Comparison of ENCODE assay signal across 9 cellular contexts in genomic region chr13:100131863-100132574, GRCh38. TPM values are rescaled to one million over a fixed set of nuclear protein-coding genes. Genes with fewer than 3 reads are reported as not detected.
DNase-seq lines count a peak whose midpoint lies in the region; ATAC-seq and TF ChIP-seq lines count a peak whose summit lies in the region.
"Had no signal": no experiment of that assay in that cellular context is flagged by ENCODE, and none has a peak within 500 bp of the region (broad histone marks: within the 10 kb centered on the region; RNA-seq: fewer than 3 reads in every experiment).

No MANE protein-coding gene starts in this region.

- no peaks in the 10 kb centered on the region for H3K36me3 ChIP-seq in H7 (replicated peaks; ENCODE audit: control insufficient read depth, insufficient read depth, low read length)
- H3K36me3 ChIP-seq: prostate gland had no signal

- peaks cover 17% of the 10 kb centered on the region for H3K36me3 Mint-ChIP-seq in activated CD8-positive, alpha-beta memory T cell treated with anti-CD3 and anti-CD28 coated beads, Interleukin-2, amount 10 ng/mL, durations not matched to agents 7 days and 5 days
- H3K36me3 Mint-ChIP-seq in stimulated activated memory B cell treated with anti-CD40 and anti-IgM and Interleukin-4, amounts not matched to agents 10 μg/mL and 1 μg/mL and 100 μg/mL, for 72 hours = peaks cover 24% of the 10 kb centered on the region

- no peak overlapping the region for H3K27ac ChIP-seq in RWPE1
- H3K27ac ChIP-seq: prostate gland had no signal

- H3K4me1 Mint-ChIP-seq in activated CD8-positive, alpha-beta memory T cell treated with anti-CD3 and anti-CD28 coated beads, Interleukin-2, amount 10 ng/mL, durations not matched to agents 7 days and 5 days = peaks cover 33% of the 10 kb centered on the region
- peaks cover 41% of the 10 kb centered on the region for H3K4me1 Mint-ChIP-seq in stimulated activated memory B cell treated with anti-CD40 and anti-IgM and Interleukin-4, amounts not matched to agents 10 μg/mL and 1 μg/mL and 100 μg/mL, for 72 hours

- no peaks in the 10 kb centered on the region for H3K27me3 Mint-ChIP-seq in activated CD8-positive, alpha-beta memory T cell treated with anti-CD3 and anti-CD28 coated beads, Interleukin-2, amount 10 ng/mL, durations not matched to agents 7 days and 5 days
- no peaks in the 10 kb centered on the region for H3K27me3 Mint-ChIP-seq in stimulated activated memory B cell treated with anti-CD40 and anti-IgM and Interleukin-4, amounts not matched to agents 10 μg/mL and 1 μg/mL and 100 μg/mL, for 72 hours

- DNase-seq in activated CD8-positive, alpha-beta memory T cell treated with anti-CD3 and anti-CD28 coated beads, Interleukin-2, amount 10 ng/mL, durations not matched to agents 7 days and 5 days = peak; percentile 51
- DNase-seq in activated CD8-positive, alpha-beta memory T cell treated with anti-CD3 and anti-CD28 coated beads, Interleukin-2, amount 50 U/mL, for 48 hours = no peak
- DNase-seq in RWPE1 (ENCODE audit: low spot score) (peak; percentile 98), fibroblast of the aortic adventitia (ENCODE audit: low read depth) (peak; percentile 57), SKM-1 treated with dmso at 0.1 percent for 144 hours (lab: John Stamatoyannopoulos, UW; ENCODE audit: unreplicated experiment) (no peak), H7 (no peak)

- ATAC-seq in activated CD8-positive, alpha-beta memory T cell treated with anti-CD3 and anti-CD28 coated beads, Interleukin-2, amount 10 ng/mL, durations not matched to agents 7 days and 5 days = peak; percentile 82
- peak; percentile 72 for ATAC-seq in stimulated activated memory B cell treated with anti-CD40 and anti-IgM and Interleukin-4, amounts not matched to agents 10 μg/mL and 1 μg/mL and 100 μg/mL, for 72 hours
- ATAC-seq in GM18511 (IDR thresholded peaks at IDR 0.05; ENCODE audit: unreplicated experiment) = no peak

- POLR2A ChIA-PET in RWPE1 (lab: Yijun Ruan, JAX; ENCODE audit: low non-redundant PET) = no interaction called here

- CTCF ChIA-PET in activated CD8-positive, alpha-beta memory T cell treated with anti-CD3 and anti-CD28 coated beads, Interleukin-2, amount 10 ng/mL, durations not matched to agents 7 days and 5 days (lab: Charles Lee) = interaction anchor here (0.7 kb wide), 1 partner anchor 12 kb away, joined by 3 read pairs; no protein-coding TSS in a partner anchor
- CTCF ChIA-PET in RWPE1 (lab: Yijun Ruan, JAX) = interaction anchor here (0.6 kb wide), 1 partner anchor 1200 kb away, joined by 4 read pairs; no protein-coding TSS in a partner anchor

- H3K9me3 Mint-ChIP-seq in activated CD8-positive, alpha-beta memory T cell treated with anti-CD3 and anti-CD28 coated beads, Interleukin-2, amount 10 ng/mL, durations not matched to agents 7 days and 5 days (ENCODE audit: low read depth) = no peaks in the 10 kb centered on the region
- H3K9me3 Mint-ChIP-seq in stimulated activated memory B cell treated with anti-CD40 and anti-IgM and Interleukin-4, amounts not matched to agents 10 μg/mL and 1 μg/mL and 100 μg/mL, for 72 hours = no peaks in the 10 kb centered on the region

- no peak overlapping the region for H3K4me3 Mint-ChIP-seq in activated CD8-positive, alpha-beta memory T cell treated with anti-CD3 and anti-CD28 coated beads, Interleukin-2, amount 10 ng/mL, durations not matched to agents 7 days and 5 days
- no peak overlapping the region for H3K4me3 Mint-ChIP-seq in stimulated activated memory B cell treated with anti-CD40 and anti-IgM and Interleukin-4, amounts not matched to agents 10 μg/mL and 1 μg/mL and 100 μg/mL, for 72 hours

- no peaks in the 10 kb centered on the region for H3K27me3 ChIP-seq in H7 (ENCODE audit: control insufficient read depth, insufficient read depth, low read length)

- no peak overlapping the region for H3K4me3 ChIP-seq in fibroblast of the aortic adventitia (ENCODE audit: low read depth, low read length)
- H3K4me3 ChIP-seq in H7 (ENCODE audit: insufficient read depth, low read depth, low read length) = no peak overlapping the region
- H3K4me3 ChIP-seq: prostate gland had no signal

- H3K27ac Mint-ChIP-seq in activated CD8-positive, alpha-beta memory T cell treated with anti-CD3 and anti-CD28 coated beads, Interleukin-2, amount 10 ng/mL, durations not matched to agents 7 days and 5 days = no peak overlapping the region
- H3K27ac Mint-ChIP-seq in stimulated activated memory B cell treated with anti-CD40 and anti-IgM and Interleukin-4, amounts not matched to agents 10 μg/mL and 1 μg/mL and 100 μg/mL, for 72 hours = no peak overlapping the region

- TF ChIP-seq CTCF in RWPE1 (conservative IDR thresholded peaks at IDR 0.05; ENCODE audit: low read depth) (no peak), fibroblast of the aortic adventitia (IDR thresholded peaks at IDR 0.05; ENCODE audit: insufficient read depth, low read length) (no peak)

RNA-seq across cellular contexts. Expression of gene PCCA, which starts 43.1 kb away (rescaled TPM):
- 10 to 100 TPM; 14.1 to 17.9 TPM for total RNA-seq in activated CD8-positive, alpha-beta memory T cell treated with anti-CD3 and anti-CD28 coated beads, Interleukin-2, amount 10 ng/mL, durations not matched to agents 7 days and 5 days
- total RNA-seq in fibroblast of the aortic adventitia (ENCODE audit: low replicate concordance) = 22.1 and 23.8 TPM in 2 replicates
- 23.9 and 45.8 TPM in 2 replicates for total RNA-seq in H7 (2014; rRNA removed; shearing (Covaris generic))

Comparison
In these comparisons a context has a peak if more than half of its experiments do, and no peak if none do; other contexts are left out.
1. DNase-seq: peak in activated CD8-positive, alpha-beta memory T cell treated with anti-CD3 and anti-CD28 coated beads, Interleukin-2, amount 10 ng/mL, durations not matched to agents 7 days and 5 days (single experiment), RWPE1 (single experiment) and fibroblast of the aortic adventitia (single experiment); none in activated CD8-positive, alpha-beta memory T cell treated with anti-CD3 and anti-CD28 coated beads, Interleukin-2, amount 50 U/mL, for 48 hours (single experiment), SKM-1 treated with dmso at 0.1 percent for 144 hours (single experiment) and H7 (single experiment).